10 cellular contexts compared by ENCODE assay signal in the genomic region with DNA sequence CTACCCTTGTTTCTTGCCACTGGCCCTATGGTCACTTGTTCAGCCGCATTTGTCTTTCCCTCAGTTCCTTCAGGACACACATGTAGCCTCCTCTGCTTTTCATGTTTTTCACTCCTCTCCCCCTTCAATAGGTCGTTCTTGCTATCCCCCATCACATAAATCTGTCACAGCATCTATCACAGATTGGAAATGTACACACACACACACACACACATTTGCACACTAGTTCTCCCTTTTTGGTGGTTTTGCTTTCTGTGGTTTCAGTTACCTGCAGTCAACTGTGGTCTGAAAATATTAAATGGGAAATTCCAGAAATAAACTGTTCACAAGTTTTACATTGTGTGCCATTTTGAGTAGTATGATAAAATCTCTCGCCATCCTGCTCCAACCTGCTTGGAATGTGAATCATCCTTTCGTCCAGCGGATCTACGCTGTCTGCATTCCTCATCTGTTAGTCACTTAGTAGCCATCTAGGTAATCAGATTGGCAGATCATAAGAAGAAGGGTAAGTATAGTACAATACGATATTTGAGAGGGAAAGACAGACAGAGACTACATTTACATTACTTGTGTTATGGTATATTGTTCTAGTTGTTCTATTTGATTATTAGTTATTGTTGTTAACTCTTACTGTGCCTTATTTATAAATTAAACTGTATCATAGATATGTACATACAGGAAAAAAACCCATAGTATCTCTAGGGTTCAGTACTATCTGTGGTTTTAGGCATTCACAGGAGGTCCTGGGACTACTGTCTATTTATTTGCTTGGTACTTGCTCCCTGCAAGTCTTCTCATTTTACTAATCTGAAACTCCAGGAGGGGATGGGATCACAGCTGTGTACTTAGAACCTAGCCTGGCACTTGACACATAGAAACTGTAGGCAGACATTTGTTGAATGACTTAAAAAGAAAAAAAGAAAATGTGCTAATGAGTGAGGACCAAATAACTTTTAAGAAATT.
DNase-seq lines count a peak whose midpoint lies in the region; ATAC-seq and TF ChIP-seq lines count a peak whose summit lies in the region.
"Had no signal": no experiment of that assay in that cellular context is flagged by ENCODE, and none has a peak within 500 bp of the region (broad histone marks: within the 10 kb centered on the region; RNA-seq: fewer than 3 reads in every experiment).

No MANE protein-coding gene starts in this region.

- H3K27ac Mint-ChIP-seq in Caco-2 (ENCODE audit: unreplicated experiment): peak overlapping the region; percentile 79

- H3K27me3 ChIP-seq in Caco-2 (replicated peaks; ENCODE audit: control insufficient read depth, insufficient read depth, low read length): no peaks in the 10 kb centered on the region

- H3K36me3 Mint-ChIP-seq in Caco-2 (ENCODE audit: insufficient read depth, unreplicated experiment): peaks cover 7% of the 10 kb centered on the region

- H3K4me1 ChIP-seq in Caco-2: peaks cover 24% of the 10 kb centered on the region

- intact Hi-C loops in Caco-2 (cut with micrococcal nuclease; ENCODE audit: unreplicated experiment): loop anchor here (1.0 kb wide), 2 partner anchors 60 to 64 kb away; no protein-coding TSS in a partner anchor

- CTCF ChIA-PET in Caco-2 (lab: Charles Lee): no interaction called here

- H3K9me3 Mint-ChIP-seq in Caco-2 (ENCODE audit: unreplicated experiment): peaks cover 7% of the 10 kb centered on the region

- in situ Hi-C loops in astrocyte of the spinal cord (cut with HindIII; ENCODE audit: low sequenced_read_pairs): no loop called here

- ATAC-seq in HG03469 (IDR thresholded peaks at IDR 0.05; ENCODE audit: unreplicated experiment): no peak
- ATAC-seq: activated CD4-positive, CD25-positive, alpha-beta regulatory T cell treated with anti-CD3 and anti-CD28 coated beads, Interleukin-2, amount 50 U/mL, for 24 hours had no signal

- H3K9me3 ChIP-seq in Caco-2: no peaks in the 10 kb centered on the region

- TF ChIP-seq CTCF in Caco-2 (IDR thresholded peaks at IDR 0.05; ENCODE audit: insufficient read depth in 1 of 2, low read depth in 1 of 2, low read length in 1 of 2, severe bottlenecking in 1 of 2, unreplicated experiment in 1 of 2): no peak
- TF ChIP-seq CTCF in astrocyte of the spinal cord (IDR thresholded peaks at IDR 0.05; ENCODE audit: low read depth, low read length): no peak

- POLR2A ChIA-PET in Caco-2 (lab: Charles Lee): no interaction called here

- H3K4me1 Mint-ChIP-seq in Caco-2 (ENCODE audit: low read depth, unreplicated experiment): peaks cover 21% of the 10 kb centered on the region

- H3K36me3 ChIP-seq in Caco-2 (ENCODE audit: control insufficient read depth, insufficient read depth, low read length): no peaks in the 10 kb centered on the region

- H3K4me3 ChIP-seq in Caco-2 (ENCODE audit: low read depth, low read length) (no peak overlapping the region), astrocyte of the spinal cord (ENCODE audit: low read depth, low read length) (no peak overlapping the region)

- DNase-seq in Caco-2 (peak; percentile 70 to 81), HS-5 (ENCODE audit: low read depth) (peak; percentile 91), astrocyte of the spinal cord (ENCODE audit: low read depth, low spot score) (peak; percentile 81), lung microvascular endothelial cell (ENCODE audit: low read depth in 2 of 2) (peak; percentile 81 to 95), activated gamma-delta T cell (lab: John Stamatoyannopoulos, UW) (no peak), pons (ENCODE audit: low spot score) (no peak), NCI-H187 (lab: John Stamatoyannopoulos, UW) (no peak)
- DNase-seq: activated naive CD4-positive, alpha-beta T cell treated with anti-CD3 and anti-CD28 coated beads, Interleukin-2, amount 50 U/mL, for 16 hours had no signal

- H3K4me3 Mint-ChIP-seq in Caco-2 (ENCODE audit: unreplicated experiment): peak overlapping the region; percentile 54

- H3K27me3 Mint-ChIP-seq in Caco-2 (ENCODE audit: insufficient read depth, unreplicated experiment): no peaks in the 10 kb centered on the region

- BruUV-seq in Caco-2 (replicated peaks; lab: Mats Ljungman, UMichigan): TSS peak; percentile 87

Comparison
In these comparisons a context has a peak if more than half of its experiments do, and no peak if none do; other contexts are left out.
1. DNase-seq: peak in Caco-2 (2 of 2), HS-5 (single experiment), astrocyte of the spinal cord (single experiment) and lung microvascular endothelial cell (2 of 2); none in activated gamma-delta T cell (single experiment), pons (single experiment) and NCI-H187 (0 of 2).